Comparison of ENCODE assay signal across 1 cellular context in the genomic region with DNA sequence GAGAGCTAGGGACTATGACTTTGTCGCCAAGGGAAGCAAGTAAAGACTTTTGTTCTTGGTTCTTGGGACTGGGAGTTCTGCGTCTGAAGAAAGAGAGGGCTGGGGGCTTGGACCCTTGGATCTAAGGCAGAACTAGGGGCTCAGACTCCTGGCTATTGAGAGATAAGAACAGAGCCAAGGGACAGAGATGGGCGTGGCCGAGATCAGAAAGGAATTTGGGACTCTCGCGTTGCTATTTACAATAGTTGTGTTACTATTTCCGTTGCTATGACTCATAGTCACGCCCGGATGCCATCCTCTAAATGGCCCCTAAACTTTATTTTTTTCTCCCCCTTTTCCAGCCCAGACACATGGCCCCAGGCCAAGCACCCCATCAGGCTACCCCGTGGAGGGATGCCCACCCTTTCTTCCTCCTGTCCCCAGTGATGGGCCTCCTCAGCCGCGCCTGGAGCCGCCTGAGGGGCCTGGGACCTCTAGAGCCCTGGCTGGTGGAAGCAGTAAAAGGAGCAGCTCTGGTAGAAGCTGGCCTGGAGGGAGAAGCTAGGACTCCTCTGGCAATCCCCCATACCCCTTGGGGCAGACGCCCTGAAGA.
TF ChIP-seq lines count a peak whose summit lies in the region.

No MANE protein-coding gene starts in this region.

TF ChIP-seq in HepG2, 621 proteins besides CTCF, POLR2A, EP300 and RAD21 (continues in another document):
- TF ChIP-seq KLF9 (CRISPR knock-in tag; IDR thresholded peaks at IDR 0.05; ENCODE audit: low read depth) (peak; percentile 90; the same call in 1 of the 2 replicates), ZNF572 (CRISPR knock-in tag; IDR thresholded peaks at IDR 0.05) (no peak), ZNF607 (CRISPR knock-in tag; IDR thresholded peaks at IDR 0.05; ENCODE audit: borderline replicate concordance) (no peak; the same call in 1 of the 2 replicates), ETV5 (CRISPR knock-in tag; IDR thresholded peaks at IDR 0.05; ENCODE audit: borderline replicate concordance) (peak; percentile 88; the same call in 1 of the 2 replicates), ZSCAN12 (CRISPR knock-in tag; IDR thresholded peaks at IDR 0.05) (no peak), BHLHE40 (IDR thresholded peaks at IDR 0.05; ENCODE audit: low read length) (0 out of 2 replicates have a peak, but pooled peaks have one; percentile 50), FOXP1 (IDR thresholded peaks at IDR 0.05) (no peak), FOXP1 (CRISPR knock-in tag; IDR thresholded peaks at IDR 0.05) (peak; percentile 67), SAP130 (CRISPR knock-in tag; IDR thresholded peaks at IDR 0.05; ENCODE audit: low read depth) (peak; percentile 87), PHF20 (CRISPR knock-in tag; IDR thresholded peaks at IDR 0.05) (0 out of 2 replicates have a peak, but pooled peaks have one; percentile 10), PCBP2 (optimal IDR thresholded peaks at IDR 0.05; ENCODE audit: low read depth, low read length, poor library complexity, severe bottlenecking) (no peak), ESRRA (CRISPR knock-in tag; IDR thresholded peaks at IDR 0.05; ENCODE audit: low read depth) (no peak), MXI1 (IDR thresholded peaks at IDR 0.05; ENCODE audit: borderline replicate concordance, low read depth, low read length) (peak; percentile 92; the same call in 2 of the 3 replicates), MED8 (CRISPR knock-in tag; IDR thresholded peaks at IDR 0.05; ENCODE audit: insufficient replicate concordance) (peak; percentile 26), ZNF264 (CRISPR knock-in tag; IDR thresholded peaks at IDR 0.05) (no peak), FOSL1 (CRISPR knock-in tag; IDR thresholded peaks at IDR 0.05; ENCODE audit: borderline replicate concordance) (peak; percentile 77; the same call in 1 of the 2 replicates), FOSL2 (CRISPR knock-in tag; IDR thresholded peaks at IDR 0.05) (peak; percentile 96), ZNF775 (CRISPR knock-in tag; IDR thresholded peaks at IDR 0.05; ENCODE audit: borderline replicate concordance) (0 out of 2 replicates have a peak, but pooled peaks have one; percentile 5), MATR3 (CRISPR knock-in tag; IDR thresholded peaks at IDR 0.05) (no peak), NR1H2 (CRISPR knock-in tag; IDR thresholded peaks at IDR 0.05; ENCODE audit: borderline replicate concordance, low read depth) (no peak), ZNF354B (CRISPR knock-in tag; IDR thresholded peaks at IDR 0.05) (no peak), FOXK2 (IDR thresholded peaks at IDR 0.05) (peak; percentile 73; the same call in 1 of the 2 replicates), MTF2 (CRISPR knock-in tag; IDR thresholded peaks at IDR 0.05; ENCODE audit: borderline replicate concordance) (peak; percentile 34; the same call in 1 of the 2 replicates), MBD4 (IDR thresholded peaks at IDR 0.05; ENCODE audit: borderline replicate concordance, low read length) (no peak), NKX3-1 (CRISPR knock-in tag; IDR thresholded peaks at IDR 0.05) (0 out of 2 replicates have a peak, but pooled peaks have one; percentile 22), ZNF317 (CRISPR knock-in tag; IDR thresholded peaks at IDR 0.05) (0 out of 2 replicates have a peak, but pooled peaks have one; percentile 46), NAIF1 (CRISPR knock-in tag; IDR thresholded peaks at IDR 0.05; ENCODE audit: borderline replicate concordance) (no peak), RELA (CRISPR knock-in tag; IDR thresholded peaks at IDR 0.05) (no peak), SIN3A (IDR thresholded peaks at IDR 0.05; ENCODE audit: borderline replicate concordance, low read depth, low read length) (peak; percentile 89; the same call in 1 of the 2 replicates), CREM (IDR thresholded peaks at IDR 0.05) (no peak), CREM (CRISPR knock-in tag; IDR thresholded peaks at IDR 0.05) (no peak), MBNL3 (CRISPR knock-in tag; conservative IDR thresholded peaks at IDR 0.05) (no peak), ZNF460 (CRISPR knock-in tag; IDR thresholded peaks at IDR 0.05; ENCODE audit: borderline replicate concordance) (no peak), ZNF891 (CRISPR knock-in tag; IDR thresholded peaks at IDR 0.05) (0 out of 2 replicates have a peak, but pooled peaks have one; percentile 16), ZNF570 (CRISPR knock-in tag; IDR thresholded peaks at IDR 0.05; ENCODE audit: borderline replicate concordance) (no peak), ZNF549 (CRISPR knock-in tag; IDR thresholded peaks at IDR 0.05) (no peak), NR2F1 (CRISPR knock-in tag; IDR thresholded peaks at IDR 0.05) (0 out of 4 replicates have a peak, but pooled peaks of 1 of the 2 experiments have one; percentile 42), DMAP1 (CRISPR knock-in tag; IDR thresholded peaks at IDR 0.05) (no peak)
- TF ChIP-seq, protein P1, sequence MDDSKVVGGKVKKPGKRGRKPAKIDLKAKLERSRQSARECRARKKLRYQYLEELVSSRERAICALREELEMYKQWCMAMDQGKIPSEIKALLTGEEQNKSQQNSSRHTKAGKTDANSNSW (CRISPR knock-in tag; IDR thresholded peaks at IDR 0.05; ENCODE audit: borderline replicate concordance), result no peak
- TF ChIP-seq, protein P2, sequence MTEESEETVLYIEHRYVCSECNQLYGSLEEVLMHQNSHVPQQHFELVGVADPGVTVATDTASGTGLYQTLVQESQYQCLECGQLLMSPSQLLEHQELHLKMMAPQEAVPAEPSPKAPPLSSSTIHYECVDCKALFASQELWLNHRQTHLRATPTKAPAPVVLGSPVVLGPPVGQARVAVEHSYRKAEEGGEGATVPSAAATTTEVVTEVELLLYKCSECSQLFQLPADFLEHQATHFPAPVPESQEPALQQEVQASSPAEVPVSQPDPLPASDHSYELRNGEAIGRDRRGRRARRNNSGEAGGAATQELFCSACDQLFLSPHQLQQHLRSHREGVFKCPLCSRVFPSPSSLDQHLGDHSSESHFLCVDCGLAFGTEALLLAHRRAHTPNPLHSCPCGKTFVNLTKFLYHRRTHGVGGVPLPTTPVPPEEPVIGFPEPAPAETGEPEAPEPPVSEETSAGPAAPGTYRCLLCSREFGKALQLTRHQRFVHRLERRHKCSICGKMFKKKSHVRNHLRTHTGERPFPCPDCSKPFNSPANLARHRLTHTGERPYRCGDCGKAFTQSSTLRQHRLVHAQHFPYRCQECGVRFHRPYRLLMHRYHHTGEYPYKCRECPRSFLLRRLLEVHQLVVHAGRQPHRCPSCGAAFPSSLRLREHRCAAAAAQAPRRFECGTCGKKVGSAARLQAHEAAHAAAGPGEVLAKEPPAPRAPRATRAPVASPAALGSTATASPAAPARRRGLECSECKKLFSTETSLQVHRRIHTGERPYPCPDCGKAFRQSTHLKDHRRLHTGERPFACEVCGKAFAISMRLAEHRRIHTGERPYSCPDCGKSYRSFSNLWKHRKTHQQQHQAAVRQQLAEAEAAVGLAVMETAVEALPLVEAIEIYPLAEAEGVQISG (CRISPR knock-in tag; IDR thresholded peaks at IDR 0.05), result no peak
- TF ChIP-seq, protein P3, sequence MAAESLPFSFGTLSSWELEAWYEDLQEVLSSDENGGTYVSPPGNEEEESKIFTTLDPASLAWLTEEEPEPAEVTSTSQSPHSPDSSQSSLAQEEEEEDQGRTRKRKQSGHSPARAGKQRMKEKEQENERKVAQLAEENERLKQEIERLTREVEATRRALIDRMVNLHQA (CRISPR knock-in tag; IDR thresholded peaks at IDR 0.05), result no peak
- TF ChIP-seq, protein P4, sequence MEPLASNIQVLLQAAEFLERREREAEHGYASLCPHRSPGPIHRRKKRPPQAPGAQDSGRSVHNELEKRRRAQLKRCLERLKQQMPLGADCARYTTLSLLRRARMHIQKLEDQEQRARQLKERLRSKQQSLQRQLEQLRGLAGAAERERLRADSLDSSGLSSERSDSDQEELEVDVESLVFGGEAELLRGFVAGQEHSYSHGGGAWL (CRISPR knock-in tag; IDR thresholded peaks at IDR 0.05), result peak; percentile 1; the same call in 1 of the 2 replicates
- TF ChIP-seq, protein P5, sequence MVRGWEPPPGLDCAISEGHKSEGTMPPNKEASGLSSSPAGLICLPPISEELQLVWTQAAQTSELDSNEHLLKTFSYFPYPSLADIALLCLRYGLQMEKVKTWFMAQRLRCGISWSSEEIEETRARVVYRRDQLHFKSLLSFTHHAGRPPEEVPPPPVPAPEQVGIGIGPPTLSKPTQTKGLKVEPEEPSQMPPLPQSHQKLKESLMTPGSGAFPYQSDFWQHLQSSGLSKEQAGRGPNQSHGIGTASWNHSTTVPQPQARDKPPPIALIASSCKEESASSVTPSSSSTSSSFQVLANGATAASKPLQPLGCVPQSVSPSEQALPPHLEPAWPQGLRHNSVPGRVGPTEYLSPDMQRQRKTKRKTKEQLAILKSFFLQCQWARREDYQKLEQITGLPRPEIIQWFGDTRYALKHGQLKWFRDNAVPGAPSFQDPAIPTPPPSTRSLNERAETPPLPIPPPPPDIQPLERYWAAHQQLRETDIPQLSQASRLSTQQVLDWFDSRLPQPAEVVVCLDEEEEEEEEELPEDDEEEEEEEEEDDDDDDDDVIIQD (CRISPR knock-in tag; IDR thresholded peaks at IDR 0.05; ENCODE audit: low read depth), result peak; percentile 54; the same call in 1 of the 2 replicates
- TF ChIP-seq, protein P6, sequence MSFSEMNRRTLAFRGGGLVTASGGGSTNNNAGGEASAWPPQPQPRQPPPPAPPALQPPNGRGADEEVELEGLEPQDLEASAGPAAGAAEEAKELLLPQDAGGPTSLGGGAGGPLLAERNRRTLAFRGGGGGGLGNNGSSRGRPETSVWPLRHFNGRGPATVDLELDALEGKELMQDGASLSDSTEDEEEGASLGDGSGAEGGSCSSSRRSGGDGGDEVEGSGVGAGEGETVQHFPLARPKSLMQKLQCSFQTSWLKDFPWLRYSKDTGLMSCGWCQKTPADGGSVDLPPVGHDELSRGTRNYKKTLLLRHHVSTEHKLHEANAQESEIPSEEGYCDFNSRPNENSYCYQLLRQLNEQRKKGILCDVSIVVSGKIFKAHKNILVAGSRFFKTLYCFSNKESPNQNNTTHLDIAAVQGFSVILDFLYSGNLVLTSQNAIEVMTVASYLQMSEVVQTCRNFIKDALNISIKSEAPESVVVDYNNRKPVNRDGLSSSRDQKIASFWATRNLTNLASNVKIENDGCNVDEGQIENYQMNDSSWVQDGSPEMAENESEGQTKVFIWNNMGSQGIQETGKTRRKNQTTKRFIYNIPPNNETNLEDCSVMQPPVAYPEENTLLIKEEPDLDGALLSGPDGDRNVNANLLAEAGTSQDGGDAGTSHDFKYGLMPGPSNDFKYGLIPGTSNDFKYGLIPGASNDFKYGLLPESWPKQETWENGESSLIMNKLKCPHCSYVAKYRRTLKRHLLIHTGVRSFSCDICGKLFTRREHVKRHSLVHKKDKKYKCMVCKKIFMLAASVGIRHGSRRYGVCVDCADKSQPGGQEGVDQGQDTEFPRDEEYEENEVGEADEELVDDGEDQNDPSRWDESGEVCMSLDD (CRISPR knock-in tag; IDR thresholded peaks at IDR 0.05; ENCODE audit: borderline replicate concordance), result peak; percentile 63; the same call in 1 of the 2 replicates
- TF ChIP-seq, protein P7, sequence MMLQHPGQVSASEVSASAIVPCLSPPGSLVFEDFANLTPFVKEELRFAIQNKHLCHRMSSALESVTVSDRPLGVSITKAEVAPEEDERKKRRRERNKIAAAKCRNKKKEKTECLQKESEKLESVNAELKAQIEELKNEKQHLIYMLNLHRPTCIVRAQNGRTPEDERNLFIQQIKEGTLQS (CRISPR knock-in tag; IDR thresholded peaks at IDR 0.05), result peak; percentile 76
- TF ChIP-seq, protein P8, sequence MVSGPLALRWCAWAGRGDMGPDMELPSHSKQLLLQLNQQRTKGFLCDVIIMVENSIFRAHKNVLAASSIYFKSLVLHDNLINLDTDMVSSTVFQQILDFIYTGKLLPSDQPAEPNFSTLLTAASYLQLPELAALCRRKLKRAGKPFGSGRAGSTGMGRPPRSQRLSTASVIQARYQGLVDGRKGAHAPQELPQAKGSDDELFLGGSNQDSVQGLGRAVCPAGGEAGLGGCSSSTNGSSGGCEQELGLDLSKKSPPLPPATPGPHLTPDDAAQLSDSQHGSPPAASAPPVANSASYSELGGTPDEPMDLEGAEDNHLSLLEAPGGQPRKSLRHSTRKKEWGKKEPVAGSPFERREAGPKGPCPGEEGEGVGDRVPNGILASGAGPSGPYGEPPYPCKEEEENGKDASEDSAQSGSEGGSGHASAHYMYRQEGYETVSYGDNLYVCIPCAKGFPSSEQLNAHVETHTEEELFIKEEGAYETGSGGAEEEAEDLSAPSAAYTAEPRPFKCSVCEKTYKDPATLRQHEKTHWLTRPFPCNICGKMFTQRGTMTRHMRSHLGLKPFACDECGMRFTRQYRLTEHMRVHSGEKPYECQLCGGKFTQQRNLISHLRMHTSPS (CRISPR knock-in tag; IDR thresholded peaks at IDR 0.05; ENCODE audit: low read depth), result no peak
- TF ChIP-seq, protein P9, sequence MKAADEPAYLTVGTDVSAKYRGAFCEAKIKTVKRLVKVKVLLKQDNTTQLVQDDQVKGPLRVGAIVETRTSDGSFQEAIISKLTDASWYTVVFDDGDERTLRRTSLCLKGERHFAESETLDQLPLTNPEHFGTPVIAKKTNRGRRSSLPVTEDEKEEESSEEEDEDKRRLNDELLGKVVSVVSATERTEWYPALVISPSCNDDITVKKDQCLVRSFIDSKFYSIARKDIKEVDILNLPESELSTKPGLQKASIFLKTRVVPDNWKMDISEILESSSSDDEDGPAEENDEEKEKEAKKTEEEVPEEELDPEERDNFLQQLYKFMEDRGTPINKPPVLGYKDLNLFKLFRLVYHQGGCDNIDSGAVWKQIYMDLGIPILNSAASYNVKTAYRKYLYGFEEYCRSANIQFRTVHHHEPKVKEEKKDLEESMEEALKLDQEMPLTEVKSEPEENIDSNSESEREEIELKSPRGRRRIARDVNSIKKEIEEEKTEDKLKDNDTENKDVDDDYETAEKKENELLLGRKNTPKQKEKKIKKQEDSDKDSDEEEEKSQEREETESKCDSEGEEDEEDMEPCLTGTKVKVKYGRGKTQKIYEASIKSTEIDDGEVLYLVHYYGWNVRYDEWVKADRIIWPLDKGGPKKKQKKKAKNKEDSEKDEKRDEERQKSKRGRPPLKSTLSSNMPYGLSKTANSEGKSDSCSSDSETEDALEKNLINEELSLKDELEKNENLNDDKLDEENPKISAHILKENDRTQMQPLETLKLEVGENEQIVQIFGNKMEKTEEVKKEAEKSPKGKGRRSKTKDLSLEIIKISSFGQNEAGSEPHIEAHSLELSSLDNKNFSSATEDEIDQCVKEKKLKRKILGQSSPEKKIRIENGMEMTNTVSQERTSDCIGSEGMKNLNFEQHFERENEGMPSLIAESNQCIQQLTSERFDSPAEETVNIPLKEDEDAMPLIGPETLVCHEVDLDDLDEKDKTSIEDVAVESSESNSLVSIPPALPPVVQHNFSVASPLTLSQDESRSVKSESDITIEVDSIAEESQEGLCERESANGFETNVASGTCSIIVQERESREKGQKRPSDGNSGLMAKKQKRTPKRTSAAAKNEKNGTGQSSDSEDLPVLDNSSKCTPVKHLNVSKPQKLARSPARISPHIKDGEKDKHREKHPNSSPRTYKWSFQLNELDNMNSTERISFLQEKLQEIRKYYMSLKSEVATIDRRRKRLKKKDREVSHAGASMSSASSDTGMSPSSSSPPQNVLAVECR (CRISPR knock-in tag; IDR thresholded peaks at IDR 0.05; ENCODE audit: borderline replicate concordance), result 0 out of 2 replicates have a peak, but pooled peaks have one; percentile 62
